ENCODE assay signal across 24 cellular contexts in genomic region chr2:152606965-152607364, GRCh38.
"Had no signal": no experiment of that assay in that cellular context is flagged by ENCODE, and none has a peak within 500 bp of the region (broad histone marks: within the 10 kb centered on the region; RNA-seq: fewer than 3 reads in every experiment).

No MANE protein-coding gene starts in this region.

- H3K36me3 ChIP-seq: colonic mucosa, left lung, prostate gland, transverse colon, uterus had no signal

- H3K9me3 ChIP-seq: colonic mucosa, esophagus muscularis mucosa, left lung, mucosa of descending colon, prostate gland, sigmoid colon, suprapubic skin, transverse colon, upper lobe of right lung, uterus had no signal

- ATAC-seq: left cardiac atrium; left lung; mucosa of descending colon; natural killer cell treated with Interleukin-12 subunit alpha and Interleukin-12 subunit beta and Interleukin-15 and Interleukin-18, amount 100 ng/mL, for 72 hours; right cardiac atrium; stimulated activated memory B cell treated with anti-CD40 and anti-IgM and Interleukin-4, amounts not matched to agents 10 μg/mL and 1 μg/mL and 100 μg/mL, for 72 hours; upper lobe of right lung had no signal

- H3K9me3 Mint-ChIP-seq: dendritic cell treated with granulocyte-macrophage colony-stimulating factor and Interleukin-4, amounts not matched to agents 40 ng/mL and 50 ng/mL, for 4 days; naive B cell; natural killer cell treated with Interleukin-12 subunit alpha and Interleukin-12 subunit beta and Interleukin-15 and Interleukin-18, amount 100 ng/mL, for 72 hours; neural crest cell; stimulated activated memory B cell treated with anti-CD40 and anti-IgM and Interleukin-4, amounts not matched to agents 10 μg/mL and 1 μg/mL and 100 μg/mL, for 72 hours; stimulated activated naive CD8-positive, alpha-beta T cell treated with anti-CD3 and anti-CD28 coated beads, Interleukin-15, Interleukin-2, amounts not matched to agents 100 ng/mL and 50 ng/mL, for 24 hours had no signal

- H3K4me1 Mint-ChIP-seq: neural crest cell had no signal

- H3K27ac Mint-ChIP-seq: dendritic cell treated with granulocyte-macrophage colony-stimulating factor and Interleukin-4, amounts not matched to agents 40 ng/mL and 50 ng/mL, for 4 days; mesothelial cell of epicardium; natural killer cell treated with Interleukin-12 subunit alpha and Interleukin-12 subunit beta and Interleukin-15 and Interleukin-18, amount 100 ng/mL, for 72 hours; stimulated activated memory B cell treated with anti-CD40 and anti-IgM and Interleukin-4, amounts not matched to agents 10 μg/mL and 1 μg/mL and 100 μg/mL, for 72 hours; stimulated activated naive CD8-positive, alpha-beta T cell treated with anti-CD3 and anti-CD28 coated beads, Interleukin-15, Interleukin-2, amounts not matched to agents 100 ng/mL and 50 ng/mL, for 24 hours had no signal

- H3K36me3 Mint-ChIP-seq: naive B cell; natural killer cell treated with Interleukin-12 subunit alpha and Interleukin-12 subunit beta and Interleukin-15 and Interleukin-18, amount 100 ng/mL, for 72 hours; stimulated activated memory B cell treated with anti-CD40 and anti-IgM and Interleukin-4, amounts not matched to agents 10 μg/mL and 1 μg/mL and 100 μg/mL, for 72 hours had no signal

- DNase-seq: cerebellar nuclear complex; colonic mucosa; effector memory CD4-positive, alpha-beta T cell; kidney; left cardiac atrium; left lung; mesenchymal stem cell; mucosa of descending colon; naive B cell; right cardiac atrium; sigmoid colon; stimulated activated CD4-positive, alpha-beta T cell treated with anti-CD3 and anti-CD28 coated beads, Interleukin-4, amount 100 ng/mL, for 4 hours; transverse colon; upper lobe of right lung; uterus had no signal

- H3K27me3 ChIP-seq: colonic mucosa, esophagus muscularis mucosa, left lung, sigmoid colon, suprapubic skin, transverse colon, upper lobe of right lung, uterus had no signal

- H3K4me1 ChIP-seq: colonic mucosa, prostate gland, sigmoid colon, uterus had no signal

- H3K4me3 ChIP-seq: colonic mucosa, esophagus muscularis mucosa, left lung, mucosa of descending colon, prostate gland, sigmoid colon, suprapubic skin, transverse colon, upper lobe of right lung, uterus had no signal

- H3K4me3 Mint-ChIP-seq: dendritic cell treated with granulocyte-macrophage colony-stimulating factor and Interleukin-4, amounts not matched to agents 40 ng/mL and 50 ng/mL, for 4 days; mesothelial cell of epicardium; naive B cell; natural killer cell treated with Interleukin-12 subunit alpha and Interleukin-12 subunit beta and Interleukin-15 and Interleukin-18, amount 100 ng/mL, for 72 hours; neural crest cell; stimulated activated memory B cell treated with anti-CD40 and anti-IgM and Interleukin-4, amounts not matched to agents 10 μg/mL and 1 μg/mL and 100 μg/mL, for 72 hours; stimulated activated naive CD8-positive, alpha-beta T cell treated with anti-CD3 and anti-CD28 coated beads, Interleukin-15, Interleukin-2, amounts not matched to agents 100 ng/mL and 50 ng/mL, for 24 hours had no signal

- H3K27me3 Mint-ChIP-seq: dendritic cell treated with granulocyte-macrophage colony-stimulating factor and Interleukin-4, amounts not matched to agents 40 ng/mL and 50 ng/mL, for 4 days; naive B cell; natural killer cell treated with Interleukin-12 subunit alpha and Interleukin-12 subunit beta and Interleukin-15 and Interleukin-18, amount 100 ng/mL, for 72 hours; stimulated activated memory B cell treated with anti-CD40 and anti-IgM and Interleukin-4, amounts not matched to agents 10 μg/mL and 1 μg/mL and 100 μg/mL, for 72 hours; stimulated activated naive CD8-positive, alpha-beta T cell treated with anti-CD3 and anti-CD28 coated beads, Interleukin-15, Interleukin-2, amounts not matched to agents 100 ng/mL and 50 ng/mL, for 24 hours had no signal
